ENCODE assay signal across 1 cellular context in the genomic region with DNA sequence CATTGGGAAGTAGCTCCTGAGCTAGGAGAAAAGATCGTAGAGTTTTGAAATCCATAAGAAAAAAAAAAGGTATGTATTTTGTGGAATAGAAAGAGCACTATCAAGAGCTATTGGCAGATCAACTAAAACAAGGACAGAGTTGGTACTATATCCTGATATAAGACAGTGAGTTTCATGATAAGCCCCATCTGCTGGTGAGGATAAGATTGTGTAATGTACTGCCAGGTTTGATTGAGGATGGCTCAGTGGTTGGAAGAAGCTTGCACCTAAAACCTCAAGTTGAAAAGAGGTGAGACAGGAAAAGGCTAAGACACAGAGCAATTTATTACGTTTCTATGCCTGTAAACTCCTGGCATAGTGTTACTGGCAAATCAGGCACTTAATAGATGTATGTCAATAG.
TF ChIP-seq lines count a peak whose summit lies in the region.

No MANE protein-coding gene starts in this region.

TF ChIP-seq in HepG2, 621 proteins besides CTCF, POLR2A, EP300 and RAD21 (continued from another document):
- TF ChIP-seq ZBTB43 (CRISPR knock-in tag; conservative IDR thresholded peaks at IDR 0.05) (no peak), ZNF550 (CRISPR knock-in tag; IDR thresholded peaks at IDR 0.05; ENCODE audit: borderline replicate concordance) (no peak), ARNT (IDR thresholded peaks at IDR 0.05) (no peak), RXRA (CRISPR knock-in tag; IDR thresholded peaks at IDR 0.05) (no peak), ZBTB7B (CRISPR knock-in tag; IDR thresholded peaks at IDR 0.05) (no peak), ZNF180 (CRISPR knock-in tag; IDR thresholded peaks at IDR 0.05; ENCODE audit: borderline replicate concordance, low read depth) (no peak), ZNF343 (CRISPR knock-in tag; IDR thresholded peaks at IDR 0.05) (no peak)
- TF ChIP-seq, protein P1, sequence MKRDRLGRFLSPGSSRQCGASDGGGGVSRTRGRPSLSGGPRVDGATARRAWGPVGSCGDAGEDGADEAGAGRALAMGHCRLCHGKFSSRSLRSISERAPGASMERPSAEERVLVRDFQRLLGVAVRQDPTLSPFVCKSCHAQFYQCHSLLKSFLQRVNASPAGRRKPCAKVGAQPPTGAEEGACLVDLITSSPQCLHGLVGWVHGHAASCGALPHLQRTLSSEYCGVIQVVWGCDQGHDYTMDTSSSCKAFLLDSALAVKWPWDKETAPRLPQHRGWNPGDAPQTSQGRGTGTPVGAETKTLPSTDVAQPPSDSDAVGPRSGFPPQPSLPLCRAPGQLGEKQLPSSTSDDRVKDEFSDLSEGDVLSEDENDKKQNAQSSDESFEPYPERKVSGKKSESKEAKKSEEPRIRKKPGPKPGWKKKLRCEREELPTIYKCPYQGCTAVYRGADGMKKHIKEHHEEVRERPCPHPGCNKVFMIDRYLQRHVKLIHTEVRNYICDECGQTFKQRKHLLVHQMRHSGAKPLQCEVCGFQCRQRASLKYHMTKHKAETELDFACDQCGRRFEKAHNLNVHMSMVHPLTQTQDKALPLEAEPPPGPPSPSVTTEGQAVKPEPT (CRISPR knock-in tag; IDR thresholded peaks at IDR 0.05; ENCODE audit: low read depth) = no peak
- TF ChIP-seq, protein P2, sequence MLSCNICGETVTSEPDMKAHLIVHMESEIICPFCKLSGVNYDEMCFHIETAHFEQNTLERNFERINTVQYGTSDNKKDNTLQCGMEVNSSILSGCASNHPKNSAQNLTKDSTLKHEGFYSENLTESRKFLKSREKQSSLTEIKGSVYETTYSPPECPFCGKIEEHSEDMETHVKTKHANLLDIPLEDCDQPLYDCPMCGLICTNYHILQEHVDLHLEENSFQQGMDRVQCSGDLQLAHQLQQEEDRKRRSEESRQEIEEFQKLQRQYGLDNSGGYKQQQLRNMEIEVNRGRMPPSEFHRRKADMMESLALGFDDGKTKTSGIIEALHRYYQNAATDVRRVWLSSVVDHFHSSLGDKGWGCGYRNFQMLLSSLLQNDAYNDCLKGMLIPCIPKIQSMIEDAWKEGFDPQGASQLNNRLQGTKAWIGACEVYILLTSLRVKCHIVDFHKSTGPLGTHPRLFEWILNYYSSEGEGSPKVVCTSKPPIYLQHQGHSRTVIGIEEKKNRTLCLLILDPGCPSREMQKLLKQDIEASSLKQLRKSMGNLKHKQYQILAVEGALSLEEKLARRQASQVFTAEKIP (CRISPR knock-in tag; IDR thresholded peaks at IDR 0.05; ENCODE audit: borderline replicate concordance) = no peak
- TF ChIP-seq, protein P3, sequence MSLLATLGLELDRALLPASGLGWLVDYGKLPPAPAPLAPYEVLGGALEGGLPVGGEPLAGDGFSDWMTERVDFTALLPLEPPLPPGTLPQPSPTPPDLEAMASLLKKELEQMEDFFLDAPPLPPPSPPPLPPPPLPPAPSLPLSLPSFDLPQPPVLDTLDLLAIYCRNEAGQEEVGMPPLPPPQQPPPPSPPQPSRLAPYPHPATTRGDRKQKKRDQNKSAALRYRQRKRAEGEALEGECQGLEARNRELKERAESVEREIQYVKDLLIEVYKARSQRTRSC (CRISPR knock-in tag; IDR thresholded peaks at IDR 0.05; ENCODE audit: low read depth) = no peak
